19 cellular contexts compared by ENCODE assay signal in genomic region chr2:11949732-11950503, GRCh38.
DNase-seq lines count a peak whose midpoint lies in the region; ATAC-seq, FAIRE-seq and TF ChIP-seq lines count a peak whose summit lies in the region.
"Had no signal": no experiment of that assay in that cellular context is flagged by ENCODE, and none has a peak within 500 bp of the region (broad histone marks: within the 10 kb centered on the region; RNA-seq: fewer than 3 reads in every experiment).

No MANE protein-coding gene starts in this region.

- no peak overlapping the region for H3K27ac ChIP-seq in brain microvascular endothelial cell
- H3K27ac ChIP-seq: left ventricle myocardium inferior, thyroid gland had no signal

- in situ Hi-C loops in brain microvascular endothelial cell (cut with HindIII; ENCODE audit: low pct_ligation_motif_present, low sequenced_read_pairs) = no loop called here

- DNase-seq in GM12892 (ENCODE audit: insufficient read length) (no peak), MV-4-11 (lab: John Stamatoyannopoulos, UW) (peak; percentile 46), brain microvascular endothelial cell (peak; percentile 9), COLO668 (lab: John Stamatoyannopoulos, UW; ENCODE audit: unreplicated experiment) (no peak)
- no peak for DNase-seq in stimulated activated naive B cell treated with anti-CD40 and anti-IgM and Interleukin-4, amounts not matched to agents 10 μg/mL and 1 μg/mL and 100 μg/mL, for 72 hours
- DNase-seq: effector memory CD8-positive, alpha-beta T cell; left ventricle myocardium inferior; NCI-H2081 treated with DMSO at 0.1 percent for 48 hours; NCI-H526; RPMI8226; T-helper 1 cell; thyroid gland had no signal

- peak overlapping the region in 1 of 2 donors; percentile 31 for H3K4me3 Mint-ChIP-seq in stimulated activated naive B cell treated with anti-CD40 and anti-IgM and Interleukin-4, amounts not matched to agents 10 μg/mL and 1 μg/mL and 100 μg/mL, for 72 hours
- H3K4me3 Mint-ChIP-seq: activated T-helper 17 cell treated with anti-CD3 and anti-CD28 coated beads, Interleukin-2, amount 50 U/mL, for 72 hours; central memory CD8-positive, alpha-beta T cell; effector memory CD8-positive, alpha-beta T cell; GM23338; WTC11 had no signal

- no peaks in the 10 kb centered on the region for H3K36me3 ChIP-seq in brain microvascular endothelial cell (replicated peaks)
- H3K36me3 ChIP-seq: left ventricle myocardium inferior, thyroid gland had no signal

- H3K4me3 ChIP-seq in brain microvascular endothelial cell (ENCODE audit: low read depth, low read length) = no peak overlapping the region
- H3K4me3 ChIP-seq: GM23338, left ventricle myocardium inferior, smooth muscle cell, thyroid gland had no signal

- H3K27me3 Mint-ChIP-seq in stimulated activated naive B cell treated with anti-CD40 and anti-IgM and Interleukin-4, amounts not matched to agents 10 μg/mL and 1 μg/mL and 100 μg/mL, for 72 hours = peaks cover 0 to 8% of the 10 kb centered on the region in 2 donors

- ATAC-seq in stimulated activated naive B cell treated with anti-CD40 and anti-IgM and Interleukin-4, amounts not matched to agents 10 μg/mL and 1 μg/mL and 100 μg/mL, for 72 hours (replicated peaks) = peak in 1 of 2 donors; percentile 33
- no peak for ATAC-seq in GM21526 (IDR thresholded peaks at IDR 0.05; ENCODE audit: low FRiP score, unreplicated experiment)
- no peak for ATAC-seq in HG02852 (IDR thresholded peaks at IDR 0.05; ENCODE audit: unreplicated experiment)
- ATAC-seq: activated T-helper 17 cell treated with anti-CD3 and anti-CD28 coated beads, Interleukin-2, amount 50 U/mL, for 72 hours; effector memory CD8-positive, alpha-beta T cell; GM23338; WTC11 had no signal

- peak; percentile 24 for FAIRE-seq in GM12892 (lab: Jason Lieb, UNC)

- H3K9me3 Mint-ChIP-seq in stimulated activated naive B cell treated with anti-CD40 and anti-IgM and Interleukin-4, amounts not matched to agents 10 μg/mL and 1 μg/mL and 100 μg/mL, for 72 hours = peaks cover 0 to 4% of the 10 kb centered on the region in 2 donors
- H3K9me3 Mint-ChIP-seq: central memory CD8-positive, alpha-beta T cell; effector memory CD8-positive, alpha-beta T cell; GM23338 had no signal

- peaks cover 0 to 3% of the 10 kb centered on the region in 2 donors for H3K36me3 Mint-ChIP-seq in stimulated activated naive B cell treated with anti-CD40 and anti-IgM and Interleukin-4, amounts not matched to agents 10 μg/mL and 1 μg/mL and 100 μg/mL, for 72 hours
- H3K36me3 Mint-ChIP-seq: WTC11 had no signal

- H3K27ac Mint-ChIP-seq in stimulated activated naive B cell treated with anti-CD40 and anti-IgM and Interleukin-4, amounts not matched to agents 10 μg/mL and 1 μg/mL and 100 μg/mL, for 72 hours = peak overlapping the region; percentile 26
- H3K27ac Mint-ChIP-seq: activated T-helper 17 cell treated with anti-CD3 and anti-CD28 coated beads, Interleukin-2, amount 50 U/mL, for 72 hours; effector memory CD8-positive, alpha-beta T cell; GM23338; WTC11 had no signal

- H3K27me3 ChIP-seq in brain microvascular endothelial cell (replicated peaks) = no peaks in the 10 kb centered on the region
- H3K27me3 ChIP-seq: thyroid gland had no signal

- no peak for TF ChIP-seq POLR2A in GM12892 (IDR thresholded peaks at IDR 0.05; ENCODE audit: low read depth, low read length)

- no peak for TF ChIP-seq CTCF in brain microvascular endothelial cell (IDR thresholded peaks at IDR 0.05; ENCODE audit: low read depth, low read length, missing control alignments)

- H3K4me1 Mint-ChIP-seq in stimulated activated naive B cell treated with anti-CD40 and anti-IgM and Interleukin-4, amounts not matched to agents 10 μg/mL and 1 μg/mL and 100 μg/mL, for 72 hours = peaks cover 7 to 24% of the 10 kb centered on the region in 2 donors
- H3K4me1 Mint-ChIP-seq: GM23338 had no signal

Comparison
In these comparisons a context has a peak if more than half of its experiments do, and no peak if none do; other contexts are left out.
1. DNase-seq: peak in MV-4-11 (single experiment) and brain microvascular endothelial cell (single experiment); none in GM12892 (single experiment), stimulated activated naive B cell treated with anti-CD40 and anti-IgM and Interleukin-4, amounts not matched to agents 10 μg/mL and 1 μg/mL and 100 μg/mL, for 72 hours (single experiment) and COLO668 (single experiment).